Comparison of ENCODE assay signal across 21 cellular contexts in the genomic region with DNA sequence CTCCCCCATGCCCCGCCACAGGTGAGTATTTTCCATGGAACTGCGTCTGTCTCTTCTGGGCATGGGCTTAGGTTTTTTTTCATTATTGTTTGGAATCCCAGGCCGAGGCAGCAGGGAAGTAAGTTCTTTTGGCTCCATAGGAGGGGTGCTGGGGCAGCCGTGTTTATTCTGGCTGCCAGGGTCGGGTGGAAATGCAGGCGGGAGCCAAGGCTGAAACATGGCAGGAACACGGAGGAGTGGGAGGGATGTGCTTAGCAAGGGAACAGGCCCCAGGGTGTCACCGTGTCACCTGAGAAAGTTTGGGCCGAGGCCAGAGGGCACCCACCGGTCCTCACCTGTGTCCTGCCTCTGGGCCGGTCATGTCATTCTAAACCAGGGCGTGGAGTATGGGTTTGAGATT. TPM values are rescaled to one million over a fixed set of nuclear protein-coding genes. Genes with fewer than 3 reads are reported as not detected.
DNase-seq lines count a peak whose midpoint lies in the region; ATAC-seq and TF ChIP-seq lines count a peak whose summit lies in the region.
"Had no signal": no experiment of that assay in that cellular context is flagged by ENCODE, and none has a peak within 500 bp of the region (broad histone marks: within the 10 kb centered on the region; RNA-seq: fewer than 3 reads in every experiment).

No MANE protein-coding gene starts in this region.

- H3K36me3 ChIP-seq in Panc1 (ENCODE audit: control insufficient read depth, insufficient read depth, low read length), result no peaks in the 10 kb centered on the region; the same call in 1 of the 2 replicates
- no peaks in the 10 kb centered on the region for H3K36me3 ChIP-seq in muscle layer of colon (ENCODE audit: insufficient read depth, low read length)
- H3K36me3 ChIP-seq in stomach smooth muscle (ENCODE audit: control insufficient read depth in 2 of 2, insufficient read depth in 2 of 2, low read length in 2 of 2), result no peaks in the 10 kb centered on the region
- no peaks in the 10 kb centered on the region for H3K36me3 ChIP-seq in HAP-1 (replicated peaks)
- H3K36me3 ChIP-seq: upper lobe of left lung had no signal

- H3K27me3 ChIP-seq in Panc1 (ENCODE audit: control insufficient read depth, insufficient read depth, low read length), result no peaks in the 10 kb centered on the region
- no peaks in the 10 kb centered on the region for H3K27me3 ChIP-seq in muscle layer of colon (ENCODE audit: control insufficient read depth in 1 of 2, insufficient read depth in 2 of 2, low read length in 2 of 2)
- H3K27me3 ChIP-seq in stomach smooth muscle (ENCODE audit: control insufficient read depth in 1 of 2, insufficient read depth in 2 of 2, low read length in 2 of 2), result no peaks in the 10 kb centered on the region
- H3K27me3 ChIP-seq in HAP-1 (ENCODE audit: low read depth), result no peaks in the 10 kb centered on the region
- H3K27me3 ChIP-seq: upper lobe of left lung had no signal

- H3K27ac ChIP-seq in Panc1 (ENCODE audit: low read length) (peak overlapping the region; percentile 83), coronary artery (peak overlapping the region; percentile 97 to 98), muscle layer of colon (ENCODE audit: low read depth, low read length) (peak overlapping the region; percentile 76), stomach smooth muscle (ENCODE audit: low read length) (peak overlapping the region; percentile 82)
- H3K27ac ChIP-seq: parathyroid adenoma had no signal

- intact Hi-C loops in Panc1 (cut with micrococcal nuclease; ENCODE audit: unreplicated experiment), result loop anchor here (5.0 kb wide), 2 partner anchors 35 to 300 kb away; no protein-coding TSS in a partner anchor

- H3K4me3 ChIP-seq in Panc1 (ENCODE audit: low read depth in 2 of 2, low read length in 2 of 2) (no peak overlapping the region), coronary artery (peak overlapping the region; percentile 41), muscle layer of colon (ENCODE audit: low read depth in 1 of 2, low read length in 2 of 2) (peak overlapping the region in 1 of 2 donors; percentile 8), stomach smooth muscle (ENCODE audit: low read length in 2 of 2) (peak overlapping the region in 1 of 2 donors; percentile 44), HAP-1 (no peak overlapping the region)
- H3K4me3 ChIP-seq: GM23338, upper lobe of left lung had no signal

- no peaks in the 10 kb centered on the region for H3K9me3 ChIP-seq in Panc1 (ENCODE audit: control insufficient read depth, insufficient read depth, low read depth, low read length)
- no peaks in the 10 kb centered on the region for H3K9me3 ChIP-seq in muscle layer of colon (ENCODE audit: low read length)
- H3K9me3 ChIP-seq in stomach smooth muscle (ENCODE audit: control insufficient read depth in 2 of 2, low read length in 2 of 2), result no peaks in the 10 kb centered on the region
- H3K9me3 ChIP-seq in HAP-1, result no peaks in the 10 kb centered on the region
- H3K9me3 ChIP-seq: upper lobe of left lung had no signal

- peaks cover 46% of the 10 kb centered on the region for H3K4me1 ChIP-seq in Panc1 (ENCODE audit: control insufficient read depth, insufficient read depth, low read length)
- peaks cover 41% of the 10 kb centered on the region for H3K4me1 ChIP-seq in muscle layer of colon (ENCODE audit: insufficient read depth, low read length)
- peaks cover 51% of the 10 kb centered on the region for H3K4me1 ChIP-seq in stomach smooth muscle (ENCODE audit: control insufficient read depth, insufficient read depth, low read length)
- peaks cover 16% of the 10 kb centered on the region for H3K4me1 ChIP-seq in HAP-1
- H3K4me1 ChIP-seq: parathyroid adenoma had no signal

- POLR2A ChIA-PET in Panc1 (lab: Charles Lee), result no interaction called here

- no peak for TF ChIP-seq CTCF in Panc1 (IDR thresholded peaks at IDR 0.05)
- no peak for TF ChIP-seq CTCF in coronary artery (IDR thresholded peaks at IDR 0.05)

- ATAC-seq in Panc1, result no peak
- ATAC-seq: GM23338 had no signal

- BruUV-seq in Panc1 (replicated peaks; lab: Mats Ljungman, UMichigan), result no TSS peak

- in situ Hi-C loops in Panc1 (cut with HindIII; ENCODE audit: low pct_unique_long_range_greater_than_20kb, low sequenced_read_pairs) (no loop called here), HAP-1 (cut with MboI; ENCODE audit: low sequenced_read_pairs) (loop anchor here (25.0 kb wide), 1 partner anchor 310 kb away; no protein-coding TSS in a partner anchor)

- DNase-seq in Panc1 (ENCODE audit: low read depth, low spot score), result no peak
- DNase-seq in coronary artery (ENCODE audit: low spot score), result no peak
- no peak for DNase-seq in NCI-H82 treated with DMSO at 0.1 percent for 48 hours (lab: John Stamatoyannopoulos, UW; ENCODE audit: unreplicated experiment)
- DNase-seq in COLO668 (lab: John Stamatoyannopoulos, UW; ENCODE audit: unreplicated experiment), result no peak
- DNase-seq in HAP-1 (ENCODE audit: low spot score in 2 of 2), result no peak
- DNase-seq in HCEC 1CT, result no peak
- DNase-seq: activated CD4-positive, alpha-beta T cell treated with anti-CD3 and anti-CD28 coated beads for 48 hours; activated CD8-positive, alpha-beta memory T cell treated with anti-CD3 and anti-CD28 coated beads, Interleukin-2, amount 50 U/mL, for 48 hours; CD4-positive, alpha-beta memory T cell; DMS79; NCI-H1930; RPMI8226; stimulated activated CD4-positive, alpha-beta T cell treated with anti-CD3 and anti-CD28 coated beads, Interleukin-12 subunit alpha, Interleukin-12 subunit beta, amount 100 ng/mL, for 4 hours; upper lobe of left lung had no signal

- CTCF ChIA-PET in Panc1 (lab: Charles Lee), result no interaction called here

- H3K9ac ChIP-seq in muscle layer of colon (ENCODE audit: low read length), result no peak overlapping the region
- H3K9ac ChIP-seq in stomach smooth muscle (ENCODE audit: low read length in 2 of 2), result peak overlapping the region in 1 of 2 donors; percentile 55
- H3K9ac ChIP-seq: parathyroid adenoma had no signal

RNA-seq across cellular contexts. Expression of a gene that starts 4.5 kb away (rescaled TPM):
- total RNA-seq in Panc1 (2021; ENCODE audit: unreplicated experiment), result 113 TPM
- 143 TPM for polyA plus RNA-seq in Panc1 (2012; ENCODE audit: insufficient read length)

RNA-seq across cellular contexts. Expression of a gene that starts 21.4 kb away (rescaled TPM):
- not detected for total RNA-seq in Panc1 (2021; ENCODE audit: unreplicated experiment)
- polyA plus RNA-seq in Panc1 (2012; ENCODE audit: insufficient read length), result not detected
- total RNA-seq: CD4-positive, alpha-beta memory T cell; GM23338; liver; NCI-H460; upper lobe of left lung had no signal
- polyA plus RNA-seq: AG04450; CD4-positive, alpha-beta memory T cell; GM23338; liver had no signal
